17 cellular contexts compared by ENCODE assay signal in genomic region chr21:42635848-42636534, GRCh38. TPM values are rescaled to one million over a fixed set of nuclear protein-coding genes. Genes with fewer than 3 reads are reported as not detected.
DNase-seq lines count a peak whose midpoint lies in the region; ATAC-seq and TF ChIP-seq lines count a peak whose summit lies in the region.
"Had no signal": no experiment of that assay in that cellular context is flagged by ENCODE, and none has a peak within 500 bp of the region (broad histone marks: within the 10 kb centered on the region; RNA-seq: fewer than 3 reads in every experiment).

No MANE protein-coding gene starts in this region.

- no peak overlapping the region for H3K4me3 Mint-ChIP-seq in activated naive CD8-positive, alpha-beta T cell treated with anti-CD3 and anti-CD28 coated beads, Interleukin-2, amount 10 ng/mL, durations not matched to agents 7 days and 5 days
- H3K4me3 Mint-ChIP-seq in activated naive CD8-positive, alpha-beta T cell treated with anti-CD3 and anti-CD28 coated beads, Interleukin-2, amount 50 U/mL, for 24 hours, result no peak overlapping the region
- H3K4me3 Mint-ChIP-seq: CD8-positive, alpha-beta T cell had no signal

- POLR2A ChIA-PET in activated naive CD8-positive, alpha-beta T cell treated with anti-CD3 and anti-CD28 coated beads, Interleukin-2, amount 10 ng/mL, durations not matched to agents 7 days and 5 days (lab: Charles Lee), result no interaction called here

- H3K79me2 ChIP-seq in neural cell (replicated peaks; ENCODE audit: insufficient read depth, low read length), result no peaks in the 10 kb centered on the region

- no peaks in the 10 kb centered on the region for H3K9me3 Mint-ChIP-seq in activated naive CD8-positive, alpha-beta T cell treated with anti-CD3 and anti-CD28 coated beads, Interleukin-2, amount 10 ng/mL, durations not matched to agents 7 days and 5 days
- H3K9me3 Mint-ChIP-seq in activated naive CD8-positive, alpha-beta T cell treated with anti-CD3 and anti-CD28 coated beads, Interleukin-2, amount 50 U/mL, for 24 hours, result no peaks in the 10 kb centered on the region
- H3K9me3 Mint-ChIP-seq: CD8-positive, alpha-beta T cell had no signal

- H3K4me1 Mint-ChIP-seq in activated naive CD8-positive, alpha-beta T cell treated with anti-CD3 and anti-CD28 coated beads, Interleukin-2, amount 10 ng/mL, durations not matched to agents 7 days and 5 days, result peaks cover 2% of the 10 kb centered on the region
- H3K4me1 Mint-ChIP-seq in activated naive CD8-positive, alpha-beta T cell treated with anti-CD3 and anti-CD28 coated beads, Interleukin-2, amount 50 U/mL, for 24 hours, result no peaks in the 10 kb centered on the region

- intact Hi-C loops in upper lobe of right lung (cut with DNase I), result no loop called here

- H3K4me3 ChIP-seq in adipocyte (ENCODE audit: low read length) (no peak overlapping the region), neural cell (ENCODE audit: low read length) (no peak overlapping the region), upper lobe of right lung (no peak overlapping the region)
- H3K4me3 ChIP-seq: SJCRH30 had no signal

- no peak for ATAC-seq in activated naive CD8-positive, alpha-beta T cell treated with anti-CD3 and anti-CD28 coated beads, Interleukin-2, amount 10 ng/mL, durations not matched to agents 7 days and 5 days (ENCODE audit: low read depth)
- ATAC-seq in activated naive CD8-positive, alpha-beta T cell treated with anti-CD3 and anti-CD28 coated beads, Interleukin-2, amount 50 U/mL, for 24 hours, result no peak
- ATAC-seq in upper lobe of right lung (no peak), GM21447 (IDR thresholded peaks at IDR 0.05; ENCODE audit: unreplicated experiment) (no peak)
- ATAC-seq: CD8-positive, alpha-beta T cell had no signal

- no peaks in the 10 kb centered on the region for H3K9me3 ChIP-seq in adipocyte (ENCODE audit: control insufficient read depth, low read length)
- no peaks in the 10 kb centered on the region for H3K9me3 ChIP-seq in neural cell (ENCODE audit: low read length)
- H3K9me3 ChIP-seq in upper lobe of right lung, result no peaks in the 10 kb centered on the region
- H3K9me3 ChIP-seq: SJCRH30 had no signal

- H3K9ac ChIP-seq in adipocyte (ENCODE audit: low read length), result peak overlapping the region; percentile 33
- H3K9ac ChIP-seq in neural cell (ENCODE audit: low read length), result peak overlapping the region; percentile 21

- H3K4me1 ChIP-seq in adipocyte (ENCODE audit: control insufficient read depth, insufficient read depth, low read length), result peaks cover 23% of the 10 kb centered on the region
- peaks cover 10% of the 10 kb centered on the region for H3K4me1 ChIP-seq in upper lobe of right lung
- H3K4me1 ChIP-seq: SJCRH30 had no signal

- DNase-seq in activated naive CD8-positive, alpha-beta T cell treated with anti-CD3 and anti-CD28 coated beads, Interleukin-2, amount 10 ng/mL, durations not matched to agents 7 days and 5 days, result peak; percentile 11
- DNase-seq in activated naive CD8-positive, alpha-beta T cell treated with anti-CD3 and anti-CD28 coated beads, Interleukin-2, amount 50 U/mL, for 24 hours, result no peak
- no peak for DNase-seq in adipocyte (ENCODE audit: low read depth)
- DNase-seq in upper lobe of right lung, result peak; percentile 17
- DNase-seq in GM19238 (ENCODE audit: insufficient read length, low spot score), result no peak
- DNase-seq in substantia nigra (lab: John Stamatoyannopoulos, UW), result no peak
- DNase-seq: CD8-positive, alpha-beta T cell; DMS79; KG1; NCI-H1092; NCI-H146; NCI-H2227 treated with DMSO at 0.1 percent for 48 hours; NCI-H524; SJCRH30 had no signal

- TF ChIP-seq RAD21 in neural cell (conservative IDR thresholded peaks at IDR 0.05), result no peak

- H3K36me3 Mint-ChIP-seq in activated naive CD8-positive, alpha-beta T cell treated with anti-CD3 and anti-CD28 coated beads, Interleukin-2, amount 10 ng/mL, durations not matched to agents 7 days and 5 days, result no peaks in the 10 kb centered on the region
- H3K36me3 Mint-ChIP-seq in activated naive CD8-positive, alpha-beta T cell treated with anti-CD3 and anti-CD28 coated beads, Interleukin-2, amount 50 U/mL, for 24 hours (ENCODE audit: low read depth), result no peaks in the 10 kb centered on the region
- H3K36me3 Mint-ChIP-seq: CD8-positive, alpha-beta T cell had no signal

- peaks cover 11% of the 10 kb centered on the region for H3K27me3 ChIP-seq in adipocyte (replicated peaks; ENCODE audit: control insufficient read depth, insufficient read depth, low read length)
- H3K27me3 ChIP-seq in neural cell (ENCODE audit: insufficient read depth, low read depth, low read length), result no peaks in the 10 kb centered on the region
- no peaks in the 10 kb centered on the region for H3K27me3 ChIP-seq in upper lobe of right lung
- H3K27me3 ChIP-seq: SJCRH30 had no signal

- no peak overlapping the region for H2AFZ ChIP-seq in neural cell (ENCODE audit: low read depth, low read length)

- no peak for TF ChIP-seq EP300 in neural cell (conservative IDR thresholded peaks at IDR 0.05; ENCODE audit: poor library complexity, severe bottlenecking)

- H3K27ac Mint-ChIP-seq in activated naive CD8-positive, alpha-beta T cell treated with anti-CD3 and anti-CD28 coated beads, Interleukin-2, amount 10 ng/mL, durations not matched to agents 7 days and 5 days, result no peak overlapping the region
- no peak overlapping the region for H3K27ac Mint-ChIP-seq in activated naive CD8-positive, alpha-beta T cell treated with anti-CD3 and anti-CD28 coated beads, Interleukin-2, amount 50 U/mL, for 24 hours
- H3K27ac Mint-ChIP-seq: CD8-positive, alpha-beta T cell had no signal

- no peaks in the 10 kb centered on the region for H3K9me2 ChIP-seq in neural cell (ENCODE audit: insufficient read depth, low read length)

- H3K36me3 ChIP-seq in adipocyte (ENCODE audit: control insufficient read depth, insufficient read depth, low read length, severe bottlenecking) (no peaks in the 10 kb centered on the region), neural cell (ENCODE audit: insufficient read depth, low read length) (no peaks in the 10 kb centered on the region), upper lobe of right lung (no peaks in the 10 kb centered on the region)
- H3K36me3 ChIP-seq: SJCRH30 had no signal

- H3F3A ChIP-seq in neural cell (ENCODE audit: insufficient read depth, low read length, poor library complexity, severe bottlenecking), result no peaks in the 10 kb centered on the region

- H4K20me1 ChIP-seq in neural cell (ENCODE audit: insufficient read depth), result no peaks in the 10 kb centered on the region

- no peak for TF ChIP-seq CTCF in neural cell (IDR thresholded peaks at IDR 0.05; ENCODE audit: poor library complexity, severe bottlenecking)
- TF ChIP-seq CTCF in upper lobe of right lung (IDR thresholded peaks at IDR 0.05), result no peak

- no peak overlapping the region for H3K4me2 ChIP-seq in neural cell (ENCODE audit: low read length)

- H3K27ac ChIP-seq in neural cell (ENCODE audit: low read length), result peak overlapping the region; percentile 39
- H3K27ac ChIP-seq in upper lobe of right lung, result no peak overlapping the region
- H3K27ac ChIP-seq in substantia nigra (ENCODE audit: low read depth, low read length, poor library complexity, severe bottlenecking), result no peak overlapping the region
- H3K27ac ChIP-seq: 22Rv1, SJCRH30 had no signal

- H3K27me3 Mint-ChIP-seq in activated naive CD8-positive, alpha-beta T cell treated with anti-CD3 and anti-CD28 coated beads, Interleukin-2, amount 10 ng/mL, durations not matched to agents 7 days and 5 days, result peaks cover 3% of the 10 kb centered on the region
- no peaks in the 10 kb centered on the region for H3K27me3 Mint-ChIP-seq in activated naive CD8-positive, alpha-beta T cell treated with anti-CD3 and anti-CD28 coated beads, Interleukin-2, amount 50 U/mL, for 24 hours

TF ChIP-seq in neural cell, 6 proteins besides CTCF, POLR2A, EP300 and RAD21:
- TF ChIP-seq SMC3 (conservative IDR thresholded peaks at IDR 0.05; ENCODE audit: poor library complexity) (no peak), EZH2 (IDR thresholded peaks at IDR 0.05; ENCODE audit: borderline replicate concordance, insufficient read depth, low read length, poor library complexity, severe bottlenecking) (no peak), REST (IDR thresholded peaks at IDR 0.05; ENCODE audit: borderline replicate concordance) (no peak), POLR2AphosphoS5 (IDR thresholded peaks at IDR 0.05) (no peak), MXI1 (conservative IDR thresholded peaks at IDR 0.05; ENCODE audit: poor library complexity, severe bottlenecking) (no peak), TAF1 (IDR thresholded peaks at IDR 0.05; ENCODE audit: low read depth) (no peak)

RNA-seq across cellular contexts. Expression of gene PDE9A, which starts 17.4 kb away (rescaled TPM):
- total RNA-seq in activated naive CD8-positive, alpha-beta T cell treated with anti-CD3 and anti-CD28 coated beads, Interleukin-2, amount 10 ng/mL, durations not matched to agents 7 days and 5 days, result 1 to 10 TPM; 7.5 to 9.5 TPM
- 29.5 and 32.2 TPM in 2 replicates for polyA plus RNA-seq in neural cell
- 24.8 and 28.6 TPM in 2 replicates for polyA minus RNA-seq in neural cell
- total RNA-seq in upper lobe of right lung, result 15.3 TPM

Comparison
In these comparisons a context has a peak if more than half of its experiments do, and no peak if none do; other contexts are left out.
1. DNase-seq: peak in activated naive CD8-positive, alpha-beta T cell treated with anti-CD3 and anti-CD28 coated beads, Interleukin-2, amount 10 ng/mL, durations not matched to agents 7 days and 5 days (single experiment) and upper lobe of right lung (single experiment); none in activated naive CD8-positive, alpha-beta T cell treated with anti-CD3 and anti-CD28 coated beads, Interleukin-2, amount 50 U/mL, for 24 hours (single experiment), adipocyte (single experiment), GM19238 (single experiment) and substantia nigra (0 of 49).